In genomic region chr11:100004541-100004940, GRCh38 we compare ENCODE assay signal across 22 cellular contexts.
DNase-seq lines count a peak whose midpoint lies in the region; ATAC-seq and TF ChIP-seq lines count a peak whose summit lies in the region.
"Had no signal": no experiment of that assay in that cellular context is flagged by ENCODE, and none has a peak within 500 bp of the region (broad histone marks: within the 10 kb centered on the region; RNA-seq: fewer than 3 reads in every experiment).

No MANE protein-coding gene starts in this region.

- peak; percentile 27 for ATAC-seq in foreskin keratinocyte
- ATAC-seq in CD8-positive, alpha-beta T cell: no peak
- ATAC-seq: activated CD8-positive, alpha-beta T cell treated with anti-CD3 and anti-CD28 coated beads for 36 hours; activated naive CD4-positive, alpha-beta T cell treated with anti-CD3 and anti-CD28 coated beads, Interleukin-2, amount 50 U/mL, for 72 hours; esophagus mucosa; HepG2; natural killer cell treated with Interleukin-12 subunit alpha and Interleukin-12 subunit beta and Interleukin-15 and Interleukin-18, amount 100 ng/mL, for 72 hours had no signal

- no peak overlapping the region for H3K27ac Mint-ChIP-seq in CD8-positive, alpha-beta T cell
- H3K27ac Mint-ChIP-seq: activated B cell treated with CpG ODN at 0.5 μM for 24 hours; activated CD8-positive, alpha-beta T cell treated with anti-CD3 and anti-CD28 coated beads for 36 hours; activated naive CD4-positive, alpha-beta T cell treated with anti-CD3 and anti-CD28 coated beads, Interleukin-2, amount 50 U/mL, for 72 hours; CD14-positive monocyte; natural killer cell treated with Interleukin-12 subunit alpha and Interleukin-12 subunit beta and Interleukin-15 and Interleukin-18, amount 100 ng/mL, for 72 hours had no signal

- H3K27me3 ChIP-seq in foreskin keratinocyte (no peaks in the 10 kb centered on the region), MG63 (no peaks in the 10 kb centered on the region)
- no peaks in the 10 kb centered on the region for H3K27me3 ChIP-seq in CD8-positive, alpha-beta T cell (ENCODE audit: insufficient read depth, low read length)

- no peaks in the 10 kb centered on the region for H3K27me3 Mint-ChIP-seq in CD8-positive, alpha-beta T cell (ENCODE audit: low read depth)
- H3K27me3 Mint-ChIP-seq: activated B cell treated with CpG ODN at 0.5 μM for 24 hours; activated CD8-positive, alpha-beta T cell treated with anti-CD3 and anti-CD28 coated beads for 36 hours; natural killer cell treated with Interleukin-12 subunit alpha and Interleukin-12 subunit beta and Interleukin-15 and Interleukin-18, amount 100 ng/mL, for 72 hours had no signal

- CTCF ChIA-PET in CD8-positive, alpha-beta T cell (lab: Charles Lee): no interaction called here

- H3K4me1 ChIP-seq in foreskin keratinocyte (no peaks in the 10 kb centered on the region), mesodermal cell (ENCODE audit: control insufficient read depth, insufficient read depth, low read length, poor library complexity, severe bottlenecking) (no peaks in the 10 kb centered on the region)
- no peaks in the 10 kb centered on the region for H3K4me1 ChIP-seq in CD8-positive, alpha-beta T cell (ENCODE audit: insufficient read depth, low read length)
- H3K4me1 ChIP-seq: HAP-1 had no signal

- POLR2A ChIA-PET in CD8-positive, alpha-beta T cell (lab: Charles Lee): no interaction called here

- in situ Hi-C loops in ACHN (cut with HindIII; ENCODE audit: low pct_ligation_motif_present, low pct_unique_long_range_greater_than_20kb, low sequenced_read_pairs): no loop called here
- in situ Hi-C loops in SK-MEL-5 (cut with HindIII; ENCODE audit: low pct_unique_long_range_greater_than_20kb, low sequenced_read_pairs): no loop called here

- intact Hi-C loops in CD8-positive, alpha-beta T cell (cut with DNase I, micrococcal nuclease): no loop called here

- peaks cover 7% of the 10 kb centered on the region for H3K9me3 ChIP-seq in mesodermal cell (ENCODE audit: control insufficient read depth, low read length)
- H3K9me3 ChIP-seq in CD8-positive, alpha-beta T cell (ENCODE audit: low read length): no peaks in the 10 kb centered on the region
- H3K9me3 ChIP-seq in MG63: no peaks in the 10 kb centered on the region; the same call in 1 of the 2 replicates
- H3K9me3 ChIP-seq: HAP-1 had no signal

- no peaks in the 10 kb centered on the region for H3K4me1 Mint-ChIP-seq in CD8-positive, alpha-beta T cell (ENCODE audit: low read depth)
- H3K4me1 Mint-ChIP-seq: activated B cell treated with CpG ODN at 0.5 μM for 24 hours, CD14-positive monocyte had no signal

- peaks cover 18% of the 10 kb centered on the region for H3K9me3 Mint-ChIP-seq in CD8-positive, alpha-beta T cell

- DNase-seq in ACHN (peak; percentile 21), SK-MEL-5 (ENCODE audit: low read depth, low spot score) (peak; percentile 1), foreskin keratinocyte (peak; percentile 12 to 39), MG63 (no peak), NCI-H446 treated with DMSO at 0.1 percent for 48 hours (lab: John Stamatoyannopoulos, UW) (no peak)
- no peak for DNase-seq in effector CD8-positive, alpha-beta T cell (lab: John Stamatoyannopoulos, UW)
- no peak for DNase-seq in CD8-positive, alpha-beta T cell
- DNase-seq: activated B cell treated with CpG ODN at 0.5 μM for 24 hours; activated CD8-positive, alpha-beta T cell treated with anti-CD3 and anti-CD28 coated beads for 36 hours; activated T-cell treated with anti-CD3 and anti-CD28 coated beads, Interleukin-2, amount 50 U/mL, for 48 hours; NCI-H1436 treated with DMSO at 0.1 percent for 48 hours; NCI-H2171 treated with DMSO at 0.1 percent for 48 hours; NCI-H774; OCI-M1; substantia nigra had no signal

- H3K36me3 ChIP-seq in mesodermal cell (ENCODE audit: control insufficient read depth, insufficient read depth, low read length): no peaks in the 10 kb centered on the region
- H3K36me3 ChIP-seq in CD8-positive, alpha-beta T cell (ENCODE audit: insufficient read depth, low read length): no peaks in the 10 kb centered on the region
- H3K36me3 ChIP-seq in MG63: no peaks in the 10 kb centered on the region
- H3K36me3 ChIP-seq: HAP-1 had no signal

- no peak overlapping the region for H3K4me3 Mint-ChIP-seq in CD8-positive, alpha-beta T cell
- H3K4me3 Mint-ChIP-seq: activated B cell treated with CpG ODN at 0.5 μM for 24 hours; activated CD8-positive, alpha-beta T cell treated with anti-CD3 and anti-CD28 coated beads for 36 hours; CD14-positive monocyte; natural killer cell treated with Interleukin-12 subunit alpha and Interleukin-12 subunit beta and Interleukin-15 and Interleukin-18, amount 100 ng/mL, for 72 hours had no signal

- TF ChIP-seq CTCF in foreskin keratinocyte (conservative IDR thresholded peaks at IDR 0.05): no peak
- TF ChIP-seq CTCF in CD8-positive, alpha-beta T cell (IDR thresholded peaks at IDR 0.05): no peak

- H3K36me3 Mint-ChIP-seq in CD8-positive, alpha-beta T cell: no peaks in the 10 kb centered on the region
- H3K36me3 Mint-ChIP-seq: activated naive CD4-positive, alpha-beta T cell treated with anti-CD3 and anti-CD28 coated beads, Interleukin-2, amount 50 U/mL, for 72 hours; CD14-positive monocyte had no signal

- H3K27ac ChIP-seq in foreskin keratinocyte (no peak overlapping the region), mesodermal cell (ENCODE audit: low read depth, low read length, severe bottlenecking) (peak overlapping the region; percentile 89)
- H3K27ac ChIP-seq in CD8-positive, alpha-beta T cell (ENCODE audit: low read depth, low read length): no peak overlapping the region

- no peak overlapping the region for H3K4me3 ChIP-seq in mesodermal cell (ENCODE audit: extremely low read depth, insufficient read depth, low read length, poor library complexity, severe bottlenecking)
- H3K4me3 ChIP-seq in CD8-positive, alpha-beta T cell (ENCODE audit: low read depth, low read length): no peak overlapping the region
- no peak overlapping the region for H3K4me3 ChIP-seq in MG63
- H3K4me3 ChIP-seq: HAP-1 had no signal

Comparison
In these comparisons a context has a peak if more than half of its experiments do, and no peak if none do; other contexts are left out.
1. DNase-seq: peak in ACHN (single experiment), SK-MEL-5 (single experiment) and foreskin keratinocyte (2 of 2); none in effector CD8-positive, alpha-beta T cell (single experiment), CD8-positive, alpha-beta T cell (0 of 7), MG63 (single experiment) and NCI-H446 treated with DMSO at 0.1 percent for 48 hours (single experiment).